ENCODE assay signal across 30 cellular contexts in the genomic region with DNA sequence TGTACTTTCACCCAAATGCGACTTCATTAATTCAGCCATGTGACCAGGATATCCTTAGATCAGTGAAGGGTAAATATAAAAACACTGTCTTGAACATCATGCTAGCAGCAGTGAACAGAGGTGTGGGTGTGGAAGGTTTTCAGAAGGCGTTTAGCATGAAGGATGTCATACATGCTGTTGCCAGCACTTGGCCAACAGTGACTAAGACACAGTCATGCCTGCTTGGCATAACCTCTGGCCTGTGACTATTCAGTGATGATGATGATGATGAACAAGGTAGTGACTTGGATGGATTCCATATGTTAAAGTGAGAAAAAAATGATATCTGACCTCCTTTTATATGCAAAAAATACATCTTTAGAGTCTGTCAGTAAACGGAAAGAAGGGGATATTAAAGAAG.
"Had no signal": no experiment of that assay in that cellular context is flagged by ENCODE, and none has a peak within 500 bp of the region (broad histone marks: within the 10 kb centered on the region; RNA-seq: fewer than 3 reads in every experiment).

No MANE protein-coding gene starts in this region.

- H3K79me2 ChIP-seq: hepatocyte had no signal

- DNase-seq: activated CD4-positive, alpha-beta T cell treated with anti-CD3 and anti-CD28 coated beads for 4 hours; activated CD4-positive, alpha-beta T cell treated with anti-CD3 and anti-CD28 coated beads, Interleukin-2, amount 50 U/mL, for 48 hours; activated CD4-positive, CD25-positive, alpha-beta regulatory T cell; activated CD8-positive, alpha-beta memory T cell treated with anti-CD3 and anti-CD28 coated beads, Interleukin-2, amount 50 U/mL, for 48 hours; activated naive CD4-positive, alpha-beta T cell; activated T-cell treated with anti-CD3 and anti-CD28 coated beads, Interleukin-2, amount 50 U/mL, for 4 hours; adrenal gland; brain microvascular endothelial cell; effector memory CD4-positive, alpha-beta T cell; foreskin melanocyte; immature natural killer cell; kidney glomerular epithelial cell; left ventricle myocardium inferior; midbrain; ovary; psoas muscle; spleen; stimulated activated CD4-positive, alpha-beta T cell treated with anti-CD3 and anti-CD28 coated beads, Interleukin-4, amount 100 ng/mL, for 1 hour; stimulated activated naive CD4-positive, alpha-beta T cell; T-helper 17 cell had no signal

- ATAC-seq: activated T-cell treated with anti-CD3 and anti-CD28 coated beads, Interleukin-2, amount 50 U/mL, for 4 hours; psoas muscle; T-helper 17 cell had no signal

- H3K4me1 ChIP-seq: spleen had no signal

- H3K27ac ChIP-seq: adrenal gland, ascending aorta, brain microvascular endothelial cell, hepatocyte, left ventricle myocardium inferior, neutrophil, ovary, psoas muscle, right atrium auricular region, spleen, thoracic aorta had no signal

- H3K4me3 ChIP-seq: adrenal gland, ascending aorta, hepatocyte, left ventricle myocardium inferior, ovary, psoas muscle, right atrium auricular region, spleen, thoracic aorta had no signal

- H2AFZ ChIP-seq: hepatocyte had no signal

- H3K4me3 Mint-ChIP-seq: activated naive CD8-positive, alpha-beta T cell; activated T-cell treated with anti-CD3 and anti-CD28 coated beads, Interleukin-2, amount 50 U/mL, for 4 hours; central memory CD8-positive, alpha-beta T cell; immature natural killer cell; nephron; T-helper 17 cell; type B pancreatic cell had no signal

- H3K9me3 Mint-ChIP-seq: activated T-cell treated with anti-CD3 and anti-CD28 coated beads, Interleukin-2, amount 50 U/mL, for 4 hours; activated T-helper 2 cell treated with anti-CD3 and anti-CD28 coated beads, Interferon-gamma antibody, Interleukin-2, Interleukin-4, amounts not matched to agents 10 μg/mL and 5 μg/mL and 100 μg/mL, durations not matched to agents 14 hours and 24 hours and 36 hours; central memory CD8-positive, alpha-beta T cell; immature natural killer cell; nephron; type B pancreatic cell had no signal

- H3K27me3 ChIP-seq: adrenal gland, ascending aorta, brain microvascular endothelial cell, hepatocyte, neutrophil, ovary, right atrium auricular region, spleen had no signal

- H3K9me3 ChIP-seq: adrenal gland, ascending aorta, left ventricle myocardium inferior, neutrophil, ovary, psoas muscle, right atrium auricular region, spleen, thoracic aorta had no signal

- H3K27ac Mint-ChIP-seq: activated naive CD8-positive, alpha-beta T cell; activated T-helper 2 cell treated with anti-CD3 and anti-CD28 coated beads, Interferon-gamma antibody, Interleukin-2, Interleukin-4, amounts not matched to agents 10 μg/mL and 5 μg/mL and 100 μg/mL, durations not matched to agents 14 hours and 24 hours and 36 hours; nephron; T-helper 17 cell; type B pancreatic cell had no signal

- H3K4me2 ChIP-seq: hepatocyte had no signal

- H3K4me1 Mint-ChIP-seq: central memory CD8-positive, alpha-beta T cell; nephron had no signal

- H3K27me3 Mint-ChIP-seq: activated naive CD8-positive, alpha-beta T cell; central memory CD8-positive, alpha-beta T cell; T-helper 17 cell; type B pancreatic cell had no signal

- H3K36me3 ChIP-seq: ovary had no signal
